ENCODE assay signal across 8 cellular contexts in genomic region chr17:16439303-16439791, GRCh38. TPM values are rescaled to one million over a fixed set of nuclear protein-coding genes. Genes with fewer than 3 reads are reported as not detected.
DNase-seq lines count a peak whose midpoint lies in the region; ATAC-seq and TF ChIP-seq lines count a peak whose summit lies in the region.

No MANE protein-coding gene starts in this region.

- no peaks in the 10 kb centered on the region for H3K9me3 ChIP-seq in CD8-positive, alpha-beta memory T cell (ENCODE audit: low read length)

- peaks cover 0 to 59% (median 9%) of the 10 kb centered on the region in 3 donors for H3K36me3 Mint-ChIP-seq in CD8-positive, alpha-beta memory T cell
- peaks cover 52% of the 10 kb centered on the region for H3K36me3 Mint-ChIP-seq in HFFc6 (ENCODE audit: low read depth)
- H3K36me3 Mint-ChIP-seq in progenitor cell of endocrine pancreas (ENCODE audit: insufficient read depth) = peaks cover 15% of the 10 kb centered on the region

- H3K4me1 ChIP-seq in CD8-positive, alpha-beta memory T cell (ENCODE audit: insufficient read depth, low read length) = peaks cover 35% of the 10 kb centered on the region

- peaks cover 58 to 63% (median 61%) of the 10 kb centered on the region in 3 donors for H3K4me1 Mint-ChIP-seq in CD8-positive, alpha-beta memory T cell
- H3K4me1 Mint-ChIP-seq in HFFc6 (ENCODE audit: low read depth) = peaks cover 43% of the 10 kb centered on the region
- H3K4me1 Mint-ChIP-seq in progenitor cell of endocrine pancreas (ENCODE audit: low read depth) = peaks cover 38% of the 10 kb centered on the region

- CTCF ChIA-PET in CD8-positive, alpha-beta memory T cell (lab: Charles Lee) = interaction anchor here (0.9 to 4.5 kb wide), 5 partner anchors 13 to 150 kb away, joined by 3 to 42 read pairs (median 10); partner anchors contain the start of gene TRPV2

- POLR2A ChIA-PET in CD8-positive, alpha-beta memory T cell (lab: Charles Lee) = interaction anchor here (0.5 to 2.3 kb wide), 6 partner anchors 24 to 97 kb away, joined by 3 to 24 read pairs (median 6); partner anchors contain the start of genes CENPV, LRRC75A, TRPV2 and UBB

- DNase-seq in CD8-positive, alpha-beta memory T cell = peak in 3 of 5 donors; percentile 20 to 51 (median 20)
- no peak for DNase-seq in HFFc6
- DNase-seq in foreskin fibroblast = no peak
- DNase-seq in progenitor cell of endocrine pancreas (ENCODE audit: low spot score, unreplicated experiment) = no peak
- DNase-seq in SK-N-DZ (ENCODE audit: low spot score) = no peak
- no peak for DNase-seq in NCI-H226

- H3K27me3 Mint-ChIP-seq in CD8-positive, alpha-beta memory T cell = no peaks in the 10 kb centered on the region
- peaks cover 21% of the 10 kb centered on the region for H3K27me3 Mint-ChIP-seq in HFFc6 (ENCODE audit: insufficient read depth)
- no peaks in the 10 kb centered on the region for H3K27me3 Mint-ChIP-seq in progenitor cell of endocrine pancreas

- no peak for TF ChIP-seq CTCF in HFFc6 (IDR thresholded peaks at IDR 0.05)
- TF ChIP-seq CTCF in WI38 (IDR thresholded peaks at IDR 0.05; ENCODE audit: low read depth, low read length) = no peak
- no peak for TF ChIP-seq CTCF in foreskin fibroblast (IDR thresholded peaks at IDR 0.05; ENCODE audit: low read depth, low read length)
- no peak for TF ChIP-seq CTCF in progenitor cell of endocrine pancreas (IDR thresholded peaks at IDR 0.05; ENCODE audit: unreplicated experiment)

- H3K9me3 Mint-ChIP-seq in CD8-positive, alpha-beta memory T cell = no peaks in the 10 kb centered on the region
- peaks cover 10% of the 10 kb centered on the region; the same call in 1 of the 2 replicates for H3K9me3 Mint-ChIP-seq in HFFc6
- H3K9me3 Mint-ChIP-seq in progenitor cell of endocrine pancreas (ENCODE audit: low read depth) = no peaks in the 10 kb centered on the region

- peak overlapping the region; percentile 92 for H3K27ac ChIP-seq in CD8-positive, alpha-beta memory T cell (ENCODE audit: low read depth, low read length)

- peaks cover 25% of the 10 kb centered on the region for H3K36me3 ChIP-seq in CD8-positive, alpha-beta memory T cell (ENCODE audit: insufficient read depth, low read length)

- H3K4me3 Mint-ChIP-seq in CD8-positive, alpha-beta memory T cell = peak overlapping the region; percentile 96 to 100 (median 99)
- H3K4me3 Mint-ChIP-seq in HFFc6 (peak overlapping the region; percentile 99), progenitor cell of endocrine pancreas (ENCODE audit: low read depth) (peak overlapping the region; percentile 100)

- peak overlapping the region; percentile 74 for H3K4me3 ChIP-seq in CD8-positive, alpha-beta memory T cell (ENCODE audit: low read length)
- peak overlapping the region; percentile 100 for H3K4me3 ChIP-seq in WI38 (ENCODE audit: low read depth, low read length)
- peak overlapping the region; percentile 99 to 100 for H3K4me3 ChIP-seq in foreskin fibroblast (ENCODE audit: low read depth in 1 of 2, low read length in 2 of 2)

- peak overlapping the region; percentile 78 to 100 (median 99) for H3K27ac Mint-ChIP-seq in CD8-positive, alpha-beta memory T cell
- H3K27ac Mint-ChIP-seq in HFFc6 (peak overlapping the region; percentile 94), progenitor cell of endocrine pancreas (peak overlapping the region; percentile 99)

- no peaks in the 10 kb centered on the region for H3K27me3 ChIP-seq in CD8-positive, alpha-beta memory T cell (ENCODE audit: insufficient read depth, low read length, poor library complexity, severe bottlenecking)

- no peak for ATAC-seq in HG02610 (IDR thresholded peaks at IDR 0.05; ENCODE audit: unreplicated experiment)

RNA-seq across cellular contexts. Expression of gene TRPV2, which starts 24.0 kb away (rescaled TPM):
- 10 to 100 TPM; 60.0 to 67.3 TPM for total RNA-seq in CD8-positive, alpha-beta memory T cell
- 134 TPM for polyA plus RNA-seq in CD8-positive, alpha-beta memory T cell
- total RNA-seq in HFFc6 (2021; fragmentation: NEBNext Ultra II Directional; extraction: Animal tissue kit (Norgen Biotek cat#: 25700)) = 10 to 100 TPM in 4 of 6 experiments, 1 to 10 TPM in 2; 2.9 to 19.5 (median 18.1) TPM
- 1.3 and 2.1 TPM in 2 replicates for total RNA-seq in progenitor cell of endocrine pancreas
- 1.1 and 2.8 TPM in 2 replicates for polyA plus RNA-seq in SK-N-DZ (2014; cell fraction: cytosol; rRNA removed)
- polyA plus RNA-seq in SK-N-DZ (2014; cell fraction: nucleus; rRNA removed) = 1.2 and 2.4 TPM in 2 replicates

RNA-seq across cellular contexts. Expression of gene LRRC75A, which starts 52.6 kb away (rescaled TPM):
- 1 to 10 TPM; 2.2 to 2.6 TPM for total RNA-seq in CD8-positive, alpha-beta memory T cell
- polyA plus RNA-seq in CD8-positive, alpha-beta memory T cell = 4.6 TPM
- under 1 TPM; 0.14 to 0.57 (median 0.27) TPM for total RNA-seq in HFFc6 (2021; fragmentation: NEBNext Ultra II Directional; extraction: Animal tissue kit (Norgen Biotek cat#: 25700))
- 8.5 and 9.7 TPM in 2 replicates for total RNA-seq in progenitor cell of endocrine pancreas
- 1.5 and 2.3 TPM in 2 replicates for polyA plus RNA-seq in SK-N-DZ (2014; cell fraction: cytosol; rRNA removed)
- polyA plus RNA-seq in SK-N-DZ (2014; cell fraction: nucleus; rRNA removed) = 1.9 and 3.0 TPM in 2 replicates

RNA-seq across cellular contexts. Expression of gene UBB, which starts 58.5 kb away (rescaled TPM):
- total RNA-seq in CD8-positive, alpha-beta memory T cell = 1,000 to 10,000 TPM; 1,678 to 1,690 TPM
- 2,132 TPM for polyA plus RNA-seq in CD8-positive, alpha-beta memory T cell
- total RNA-seq in HFFc6 (2021; fragmentation: NEBNext Ultra II Directional; extraction: Animal tissue kit (Norgen Biotek cat#: 25700)) = 1,000 to 10,000 TPM; 1,553 to 1,785 (median 1,678) TPM
- total RNA-seq in progenitor cell of endocrine pancreas = 1,450 and 1,477 TPM in 2 replicates
- 3,108 and 3,290 TPM in 2 replicates for polyA plus RNA-seq in SK-N-DZ (2014; cell fraction: cytosol; rRNA removed)
- polyA plus RNA-seq in SK-N-DZ (2014; cell fraction: nucleus; rRNA removed) = 1,029 and 1,296 TPM in 2 replicates

Comparison
In these comparisons a context has a peak if more than half of its experiments do, and no peak if none do; other contexts are left out.
1. DNase-seq: peak in CD8-positive, alpha-beta memory T cell (3 of 5); none in HFFc6 (single experiment), foreskin fibroblast (0 of 2), progenitor cell of endocrine pancreas (single experiment), SK-N-DZ (single experiment) and NCI-H226 (single experiment).
2. Peak in every context shown above with its lines, with median percentiles within 50 percentile points of each other: H3K4me3 ChIP-seq, H3K27ac Mint-ChIP-seq and H3K4me3 Mint-ChIP-seq.